8 cellular contexts compared by ENCODE assay signal in the genomic region with DNA sequence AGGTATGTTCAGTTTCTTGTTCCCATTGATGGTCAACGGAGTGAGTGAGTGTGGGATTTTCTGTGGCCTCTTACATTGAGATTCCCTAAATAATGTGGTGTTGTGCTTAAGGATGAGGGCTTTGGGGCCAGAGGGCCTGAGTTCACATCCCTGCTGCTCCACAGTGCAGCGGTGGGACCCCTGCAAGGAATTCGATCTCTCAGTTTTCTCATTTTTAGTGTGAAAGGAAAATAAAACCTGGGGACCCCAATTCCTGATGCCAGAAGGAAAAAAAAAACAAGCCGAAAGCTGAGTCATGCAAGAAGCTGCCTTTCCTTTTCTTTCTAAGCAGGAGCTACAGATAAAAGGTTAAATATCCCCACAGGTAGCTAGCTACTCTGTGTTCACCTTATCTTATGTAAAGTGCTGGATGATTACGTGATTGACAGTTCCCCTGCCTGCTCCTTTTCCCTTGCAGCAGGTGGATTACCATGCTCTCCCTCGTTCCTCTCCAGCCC.
DNase-seq lines count a peak whose midpoint lies in the region; ATAC-seq and TF ChIP-seq lines count a peak whose summit lies in the region.

No MANE protein-coding gene starts in this region.

- H3K79me2 ChIP-seq in mammary epithelial cell (ENCODE audit: insufficient read depth, low read length): no peaks in the 10 kb centered on the region

- no peak overlapping the region for H3K27ac ChIP-seq in mammary epithelial cell (ENCODE audit: insufficient read depth, low read depth, low read length)

- H3K4me2 ChIP-seq in mammary epithelial cell (ENCODE audit: insufficient read depth, low read depth, low read length): peak overlapping the region; percentile 69

- H3K36me3 Mint-ChIP-seq in natural killer cell treated with Interleukin-12 subunit alpha and Interleukin-12 subunit beta and Interleukin-15 and Interleukin-18, amount 100 ng/mL, for 72 hours: peaks cover 30% of the 10 kb centered on the region

- intact Hi-C loops in mammary epithelial cell (cut with micrococcal nuclease): no loop called here

- H3K4me1 Mint-ChIP-seq in natural killer cell treated with Interleukin-12 subunit alpha and Interleukin-12 subunit beta and Interleukin-15 and Interleukin-18, amount 100 ng/mL, for 72 hours (ENCODE audit: low read depth in 2 of 2): peaks cover 16 to 48% of the 10 kb centered on the region in 2 donors

- H3K4me3 Mint-ChIP-seq in natural killer cell treated with Interleukin-12 subunit alpha and Interleukin-12 subunit beta and Interleukin-15 and Interleukin-18, amount 100 ng/mL, for 72 hours: peak overlapping the region; percentile 77

- H3K27me3 Mint-ChIP-seq in natural killer cell treated with Interleukin-12 subunit alpha and Interleukin-12 subunit beta and Interleukin-15 and Interleukin-18, amount 100 ng/mL, for 72 hours: no peaks in the 10 kb centered on the region

- no peaks in the 10 kb centered on the region for H3K36me3 ChIP-seq in mammary epithelial cell (ENCODE audit: insufficient read depth, low read length)

- no peaks in the 10 kb centered on the region for H3K27me3 ChIP-seq in mammary epithelial cell (ENCODE audit: insufficient read depth, low read length)

- 69% methylated on average over 5 of the region's 6 CpGs for WGBS in mammary epithelial cell (ENCODE audit: low coverage, missing lambda C conversion rate)

- H3K4me1 ChIP-seq in mammary epithelial cell (ENCODE audit: insufficient read depth, low read length): no peaks in the 10 kb centered on the region

- CTCF ChIA-PET in mammary epithelial cell (lab: Charles Lee; ENCODE audit: low non-redundant PET): no interaction called here

- dilution Hi-C loops in mammary epithelial cell (cut with HindIII; ENCODE audit: low sequenced_read_pairs): no loop called here

- no peak for ATAC-seq in natural killer cell treated with Interleukin-12 subunit alpha and Interleukin-12 subunit beta and Interleukin-15 and Interleukin-18, amount 100 ng/mL, for 72 hours

- no peak overlapping the region for H3K9ac ChIP-seq in mammary epithelial cell (ENCODE audit: insufficient read depth, low read length)

- peak overlapping the region; percentile 71 for H2AFZ ChIP-seq in mammary epithelial cell (ENCODE audit: low read depth, low read length)

- TF ChIP-seq CTCF in AG10803 (conservative IDR thresholded peaks at IDR 0.05; ENCODE audit: low read length): no peak
- TF ChIP-seq CTCF in mammary epithelial cell (conservative IDR thresholded peaks at IDR 0.05 in 1 of 2, IDR thresholded peaks at IDR 0.05 in 1 of 2; ENCODE audit: extremely low read depth in 1 of 2, insufficient read depth in 1 of 2, low read depth in 1 of 2, low read length in 2 of 2): no peak

- H3K4me3 ChIP-seq in AG10803 (ENCODE audit: low read length): peak overlapping the region; percentile 45
- H3K4me3 ChIP-seq in mammary epithelial cell (replicated peaks in 1 of 3; ENCODE audit: insufficient read depth in 1 of 3, low read depth in 2 of 3, low read length in 3 of 3): peak overlapping the region in 2 of 3 experiments; percentile 9 to 21

- H3K9me3 Mint-ChIP-seq in natural killer cell treated with Interleukin-12 subunit alpha and Interleukin-12 subunit beta and Interleukin-15 and Interleukin-18, amount 100 ng/mL, for 72 hours: no peaks in the 10 kb centered on the region

- no peak for DNase-seq in AG10803 (ENCODE audit: low read depth)
- DNase-seq in HT1080 (ENCODE audit: low read depth): peak; percentile 15
- DNase-seq in mammary epithelial cell: no peak
- no peak for DNase-seq in natural killer cell treated with Interleukin-12 subunit alpha and Interleukin-12 subunit beta and Interleukin-15 and Interleukin-18, amount 100 ng/mL, for 72 hours (ENCODE audit: low spot score)
- no peak for DNase-seq in NCI-H146 treated with DMSO at 0.1 percent for 48 hours (lab: John Stamatoyannopoulos, UW; ENCODE audit: unreplicated experiment)
- DNase-seq in NCI-H1694 treated with DMSO at 0.1 percent for 48 hours (lab: John Stamatoyannopoulos, UW): no peak
- no peak for DNase-seq in anterior cingulate cortex (lab: John Stamatoyannopoulos, UW)
- no peak for DNase-seq in NCI-H2227 (lab: John Stamatoyannopoulos, UW; ENCODE audit: unreplicated experiment)

- in situ Hi-C loops in mammary epithelial cell (cut with MboI; ENCODE audit: low sequenced_read_pairs in 2 of 2): no loop called here

- H3K27ac Mint-ChIP-seq in natural killer cell treated with Interleukin-12 subunit alpha and Interleukin-12 subunit beta and Interleukin-15 and Interleukin-18, amount 100 ng/mL, for 72 hours: peak overlapping the region; percentile 80 to 90

- H3K9me3 ChIP-seq in mammary epithelial cell (replicated peaks; ENCODE audit: insufficient read depth, low read length): no peaks in the 10 kb centered on the region

- BruUV-seq in mammary epithelial cell (replicated peaks; lab: Mats Ljungman, UMichigan): no TSS peak

- no peaks in the 10 kb centered on the region for H4K20me1 ChIP-seq in mammary epithelial cell (ENCODE audit: insufficient read depth, low read length)
